In genomic region chr2:159125858-159126257, GRCh38 we compare ENCODE assay signal across 20 cellular contexts.
DNase-seq lines count a peak whose midpoint lies in the region; ATAC-seq and TF ChIP-seq lines count a peak whose summit lies in the region.
"Had no signal": no experiment of that assay in that cellular context is flagged by ENCODE, and none has a peak within 500 bp of the region (broad histone marks: within the 10 kb centered on the region; RNA-seq: fewer than 3 reads in every experiment).

No MANE protein-coding gene starts in this region.

- no TSS peak for BruUV-seq in MCF 10A (replicated peaks; lab: Mats Ljungman, UMichigan)

- intact Hi-C loops in MCF 10A (cut with micrococcal nuclease) (no loop called here), breast epithelium (cut with DNase I; ENCODE audit: low total_unique reads) (loop anchor here (10.0 kb wide), 1 partner anchor 91 kb away; no protein-coding TSS in a partner anchor), ovary (cut with DNase I) (loop anchor here in 1 of 4 donors (10.0 kb wide), 1 partner anchor 1111 kb away; no protein-coding TSS in a partner anchor)

- H3K27me3 ChIP-seq in breast epithelium (no peaks in the 10 kb centered on the region), RWPE2 (ENCODE audit: insufficient read depth, poor library complexity, severe bottlenecking) (no peaks in the 10 kb centered on the region), suprapubic skin (no peaks in the 10 kb centered on the region), ovary (no peaks in the 10 kb centered on the region)
- H3K27me3 ChIP-seq: esophagus muscularis mucosa, tibial nerve had no signal

- no peaks in the 10 kb centered on the region for H3K4me1 ChIP-seq in breast epithelium
- peaks cover 28% of the 10 kb centered on the region for H3K4me1 ChIP-seq in RWPE2 (ENCODE audit: insufficient read depth, poor library complexity, severe bottlenecking)
- H3K4me1 ChIP-seq in suprapubic skin, result peaks cover 53% of the 10 kb centered on the region
- H3K4me1 ChIP-seq in ovary (ENCODE audit: insufficient read depth), result peaks cover 3% of the 10 kb centered on the region

- TF ChIP-seq CTCF in MCF 10A (IDR thresholded peaks at IDR 0.05; ENCODE audit: unreplicated experiment), result no peak
- no peak for TF ChIP-seq CTCF in breast epithelium (IDR thresholded peaks at IDR 0.05)
- no peak for TF ChIP-seq CTCF in RWPE2 (IDR thresholded peaks at IDR 0.05; ENCODE audit: poor library complexity, severe bottlenecking)
- TF ChIP-seq CTCF in suprapubic skin (IDR thresholded peaks at IDR 0.05), result no peak
- TF ChIP-seq CTCF in ovary (IDR thresholded peaks at IDR 0.05), result no peak

- peaks cover 43% of the 10 kb centered on the region for H3K4me1 Mint-ChIP-seq in MCF 10A (ENCODE audit: insufficient read depth, unreplicated experiment)

- POLR2A ChIA-PET in MCF 10A (lab: Yijun Ruan, JAX), result interaction anchor here (1.2 to 1.6 kb wide), 2 partner anchors 13 to 15 kb away, joined by 3 to 6 read pairs; no protein-coding TSS in a partner anchor

- TF ChIP-seq POLR2A in breast epithelium (IDR thresholded peaks at IDR 0.05), result no peak
- no peak for TF ChIP-seq POLR2A in suprapubic skin (IDR thresholded peaks at IDR 0.05)
- TF ChIP-seq POLR2A in ovary (IDR thresholded peaks at IDR 0.05), result no peak

- H3K27ac ChIP-seq in breast epithelium, result no peak overlapping the region
- peak overlapping the region; percentile 93 for H3K27ac ChIP-seq in RWPE2 (ENCODE audit: poor library complexity, severe bottlenecking)
- peak overlapping the region; percentile 69 for H3K27ac ChIP-seq in suprapubic skin
- no peak overlapping the region for H3K27ac ChIP-seq in ovary

- H3K36me3 ChIP-seq in breast epithelium (no peaks in the 10 kb centered on the region), RWPE2 (ENCODE audit: low read depth) (0 out of 2 replicates have a peak, but pooled peaks cover 3% of the 10 kb centered on the region), suprapubic skin (no peaks in the 10 kb centered on the region), ovary (no peaks in the 10 kb centered on the region)
- H3K36me3 ChIP-seq: esophagus muscularis mucosa, lower lobe of right lung, tibial nerve had no signal

- peaks cover 26% of the 10 kb centered on the region for H3K36me3 Mint-ChIP-seq in MCF 10A (ENCODE audit: insufficient read depth, unreplicated experiment)
- H3K36me3 Mint-ChIP-seq: activated naive CD4-positive, alpha-beta T cell treated with anti-CD3 and anti-CD28 coated beads, Interleukin-2, amount 50 U/mL, for 72 hours; CD14-positive monocyte; naive B cell had no signal

- no peaks in the 10 kb centered on the region for H3K9me3 ChIP-seq in breast epithelium
- H3K9me3 ChIP-seq in RWPE2 (ENCODE audit: severe bottlenecking), result no peaks in the 10 kb centered on the region
- no peaks in the 10 kb centered on the region for H3K9me3 ChIP-seq in suprapubic skin
- no peaks in the 10 kb centered on the region for H3K9me3 ChIP-seq in ovary
- H3K9me3 ChIP-seq: esophagus muscularis mucosa, lower lobe of right lung, tibial nerve had no signal

- no peak for ATAC-seq in RWPE2 (ENCODE audit: low read depth)
- ATAC-seq: activated CD8-positive, alpha-beta T cell treated with anti-CD3 and anti-CD28 coated beads, Interleukin-2, amount 10 ng/mL, durations not matched to agents 7 days and 5 days; activated naive CD4-positive, alpha-beta T cell treated with anti-CD3 and anti-CD28 coated beads, Interleukin-2, amount 50 U/mL, for 72 hours; lower lobe of right lung; Right ventricle myocardium inferior; T-helper 17 cell had no signal

- H3K27ac Mint-ChIP-seq in MCF 10A (ENCODE audit: low read depth, unreplicated experiment), result peak overlapping the region; percentile 2
- H3K27ac Mint-ChIP-seq: activated CD8-positive, alpha-beta T cell treated with anti-CD3 and anti-CD28 coated beads, Interleukin-2, amount 10 ng/mL, durations not matched to agents 7 days and 5 days; T-helper 17 cell had no signal

- DNase-seq in MCF 10A (ENCODE audit: unreplicated experiment) (no peak), breast epithelium (ENCODE audit: low spot score in 2 of 2) (no peak), RWPE2 (ENCODE audit: low spot score) (no peak), islet precursor cell (peak; percentile 14), suprapubic skin (ENCODE audit: low spot score in 2 of 2) (no peak), nucleus accumbens (lab: John Stamatoyannopoulos, UW) (no peak), dedifferentiated amniotic fluid mesenchymal stem cell (ENCODE audit: extremely low spot score) (no peak), ovary (no peak)
- DNase-seq: activated CD4-positive, CD25-positive, alpha-beta regulatory T cell; activated CD8-positive, alpha-beta T cell treated with anti-CD3 and anti-CD28 coated beads, Interleukin-2, amount 10 ng/mL, durations not matched to agents 7 days and 5 days; activated T-cell treated with anti-CD3 and anti-CD28 coated beads, Interleukin-2, amount 50 U/mL, for 48 hours; lower lobe of right lung; naive B cell; NCI-H2227 treated with DMSO at 0.1 percent for 48 hours; T-helper 17 cell had no signal

- H3K4me3 Mint-ChIP-seq in MCF 10A (ENCODE audit: unreplicated experiment), result no peak overlapping the region
- H3K4me3 Mint-ChIP-seq: activated CD8-positive, alpha-beta T cell treated with anti-CD3 and anti-CD28 coated beads, Interleukin-2, amount 10 ng/mL, durations not matched to agents 7 days and 5 days; CD14-positive monocyte; T-helper 17 cell had no signal

- no peaks in the 10 kb centered on the region for H3K9me3 Mint-ChIP-seq in MCF 10A (ENCODE audit: unreplicated experiment)
- H3K9me3 Mint-ChIP-seq: activated naive CD4-positive, alpha-beta T cell treated with anti-CD3 and anti-CD28 coated beads, Interleukin-2, amount 50 U/mL, for 72 hours had no signal

- CTCF ChIA-PET in MCF 10A (lab: Yijun Ruan, JAX), result interaction anchor here (0.6 to 3.9 kb wide), 6 partner anchors 9 to 222 kb away, joined by 3 to 33 read pairs (median 5); no protein-coding TSS in a partner anchor

- no peaks in the 10 kb centered on the region for H3K27me3 Mint-ChIP-seq in MCF 10A (ENCODE audit: insufficient read depth, unreplicated experiment)

- TF ChIP-seq EP300 in suprapubic skin (IDR thresholded peaks at IDR 0.05) (no peak), ovary (IDR thresholded peaks at IDR 0.05) (no peak)

- WGBS in suprapubic skin, result 90% methylated on average over 4 of the region's 4 CpGs
- WGBS in ovary, 3 donors, result 96 to 97% (median 97%) methylated on average over 4 of the region's 4 CpGs

- H3K4me3 ChIP-seq in breast epithelium (no peak overlapping the region), RWPE2 (ENCODE audit: severe bottlenecking) (no peak overlapping the region), suprapubic skin (no peak overlapping the region), ovary (no peak overlapping the region)
- H3K4me3 ChIP-seq: esophagus muscularis mucosa, lower lobe of right lung, tibial nerve had no signal

Comparison
In these comparisons a context has a peak if more than half of its experiments do, and no peak if none do; other contexts are left out.
1. H3K27ac ChIP-seq: peak in RWPE2 (single experiment) and suprapubic skin (single experiment); none in breast epithelium (0 of 2) and ovary (0 of 2).